Comparison of ENCODE assay signal across 8 cellular contexts in the genomic region with DNA sequence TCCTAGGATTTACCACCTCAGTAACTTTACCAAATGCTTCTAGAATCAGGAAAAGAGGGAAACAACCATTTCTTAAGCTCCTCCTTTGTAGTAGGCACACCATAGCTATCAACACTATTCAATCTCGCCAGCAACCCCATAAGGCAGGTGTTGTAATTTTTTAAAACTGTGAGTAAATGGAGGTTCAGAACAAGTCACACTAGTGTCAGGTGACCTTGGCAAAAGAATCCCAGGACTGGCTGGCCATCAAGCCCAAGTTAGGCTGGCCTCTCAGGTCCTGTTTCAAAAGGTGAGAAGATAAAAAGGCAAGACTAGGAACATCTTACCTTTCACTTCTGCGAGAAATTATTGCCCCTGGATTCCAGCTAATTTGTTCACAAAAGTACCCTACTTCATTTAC. TPM values are rescaled to one million over a fixed set of nuclear protein-coding genes. Genes with fewer than 3 reads are reported as not detected.
DNase-seq lines count a peak whose midpoint lies in the region; TF ChIP-seq lines count a peak whose summit lies in the region.

No MANE protein-coding gene starts in this region.

- no peaks in the 10 kb centered on the region for H3K36me3 ChIP-seq in GM06990 (ENCODE audit: control insufficient read depth, insufficient read depth, low read length)
- H3K36me3 ChIP-seq in SU-DHL-6 (ENCODE audit: low read length): no peaks in the 10 kb centered on the region
- H3K36me3 ChIP-seq in prostate gland: no peaks in the 10 kb centered on the region

- H3K27me3 ChIP-seq in GM06990 (replicated peaks; ENCODE audit: control insufficient read depth, insufficient read depth, low read length) (no peaks in the 10 kb centered on the region), SU-DHL-6 (ENCODE audit: low read length) (no peaks in the 10 kb centered on the region), prostate gland (replicated peaks; ENCODE audit: insufficient read depth) (no peaks in the 10 kb centered on the region)

- peaks cover 5% of the 10 kb centered on the region for H3K4me1 ChIP-seq in prostate gland (replicated peaks)

- peaks cover 16% of the 10 kb centered on the region for H3K79me2 ChIP-seq in SU-DHL-6 (ENCODE audit: insufficient read depth, low read length)

- no peak overlapping the region for H3K27ac ChIP-seq in SU-DHL-6 (ENCODE audit: low read depth, low read length)
- H3K27ac ChIP-seq in prostate gland: peak overlapping the region; percentile 55 to 65

- H3K9me3 ChIP-seq in SU-DHL-6 (ENCODE audit: insufficient read depth, low read length): no peaks in the 10 kb centered on the region
- no peaks in the 10 kb centered on the region for H3K9me3 ChIP-seq in prostate gland

- H3K9me2 ChIP-seq in SU-DHL-6 (replicated peaks; ENCODE audit: insufficient read depth, low read length): no peaks in the 10 kb centered on the region

- H3K4me3 ChIP-seq in GM06990 (replicated peaks; ENCODE audit: low read depth, low read length) (peak overlapping the region; percentile 100), SU-DHL-6 (ENCODE audit: insufficient read depth, low read length, poor library complexity, severe bottlenecking) (peak overlapping the region; percentile 86), fibroblast of villous mesenchyme (ENCODE audit: low read depth, low read length) (peak overlapping the region; percentile 96), prostate gland (peak overlapping the region; percentile 61 to 83)

- H3F3A ChIP-seq in SU-DHL-6 (ENCODE audit: insufficient read depth): no peaks in the 10 kb centered on the region

- WGBS in prostate gland: 25% methylated on average over 2 of the region's 2 CpGs

- no peak for DNase-seq in GM06990 (ENCODE audit: extremely low read depth, insufficient read length)
- DNase-seq in fibroblast of villous mesenchyme (ENCODE audit: low read depth): no peak
- DNase-seq in prostate gland (ENCODE audit: low spot score): no peak
- DNase-seq in NCI-H446 (lab: John Stamatoyannopoulos, UW): no peak
- DNase-seq in mesenteric fat pad (ENCODE audit: low spot score): no peak
- no peak for DNase-seq in GM03348 (ENCODE audit: low spot score)
- no peak for DNase-seq in NCI-H1417 treated with DMSO at 0.1 percent for 48 hours (lab: John Stamatoyannopoulos, UW)

- peak overlapping the region; percentile 83 for H3K4me2 ChIP-seq in SU-DHL-6 (ENCODE audit: low read depth, low read length, poor library complexity, severe bottlenecking)

- no peak overlapping the region for H2AFZ ChIP-seq in SU-DHL-6 (ENCODE audit: low read depth, low read length, severe bottlenecking)

- intact Hi-C loops in prostate gland (cut with DNase I): no loop called here

- TF ChIP-seq CTCF in GM06990 (IDR thresholded peaks at IDR 0.05; ENCODE audit: insufficient read depth, low read length, poor library complexity, severe bottlenecking) (no peak), SU-DHL-6 (IDR thresholded peaks at IDR 0.05; ENCODE audit: insufficient read depth, low read length, poor library complexity, severe bottlenecking) (no peak), fibroblast of villous mesenchyme (IDR thresholded peaks at IDR 0.05; ENCODE audit: insufficient read depth, low read depth, low read length) (no peak), prostate gland (IDR thresholded peaks at IDR 0.05) (no peak)

- peak overlapping the region; percentile 90 for H3K9ac ChIP-seq in SU-DHL-6 (ENCODE audit: low read length)

- no peak for TF ChIP-seq POLR2A in prostate gland (IDR thresholded peaks at IDR 0.05)

- no peaks in the 10 kb centered on the region for H4K20me1 ChIP-seq in SU-DHL-6 (ENCODE audit: low read depth, low read length)

RNA-seq across cellular contexts. Expression of a gene that starts 0.7 kb away (rescaled TPM):
- total RNA-seq in fibroblast of villous mesenchyme (31.6 and 33.2 TPM in 2 replicates), prostate gland (10 to 100 TPM; 25.2 to 60.6 TPM), mesenteric fat pad (18.4 TPM)

RNA-seq across cellular contexts. Expression of a gene that starts 29.2 kb away (rescaled TPM):
- total RNA-seq in fibroblast of villous mesenchyme: 33.2 and 36.7 TPM in 2 replicates
- 10 to 100 TPM; 16.8 to 31.6 TPM for total RNA-seq in prostate gland
- 44.5 TPM for total RNA-seq in mesenteric fat pad
